Comparison of ENCODE assay signal across 8 cellular contexts in the genomic region with DNA sequence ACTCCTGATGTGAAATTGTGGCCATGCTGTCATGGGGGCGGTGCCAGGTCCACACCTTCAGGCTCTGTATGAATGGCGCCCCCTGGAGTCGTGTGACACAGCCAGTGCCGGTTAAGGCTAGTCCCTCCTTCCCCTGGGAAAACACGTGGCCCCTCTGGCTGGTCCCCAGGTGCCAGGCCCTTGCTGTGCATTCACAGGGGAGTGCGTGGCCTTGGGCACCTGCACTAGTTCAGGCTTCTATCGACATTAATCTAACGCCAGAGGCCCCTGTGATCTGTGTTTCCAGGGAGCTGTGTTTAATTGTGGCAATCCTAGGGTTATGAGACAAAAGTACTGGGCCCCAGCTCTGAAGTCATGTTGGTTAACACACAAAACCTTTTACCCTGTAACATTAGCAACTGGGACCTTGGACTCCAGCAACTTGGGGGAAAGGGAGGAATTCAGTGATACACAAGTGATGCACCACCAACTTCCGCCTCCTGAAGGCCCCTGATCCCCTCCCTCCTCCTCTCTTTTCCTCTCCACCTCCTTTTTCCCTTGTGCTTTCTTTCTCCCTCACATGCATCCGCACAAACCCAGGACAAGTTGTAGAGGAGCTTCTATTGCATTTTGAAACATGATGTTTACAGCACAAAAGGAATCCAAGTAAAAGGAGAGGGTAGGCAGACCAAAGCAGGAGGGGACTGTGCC.
DNase-seq lines count a peak whose midpoint lies in the region; ATAC-seq, FAIRE-seq and TF ChIP-seq lines count a peak whose summit lies in the region.

No MANE protein-coding gene starts in this region.

- peaks cover 64% of the 10 kb centered on the region for H3K36me3 Mint-ChIP-seq in CD8-positive, alpha-beta T cell
- peaks cover 64% of the 10 kb centered on the region for H3K36me3 Mint-ChIP-seq in activated T-helper 17 cell treated with anti-CD3 and anti-CD28 coated beads, Interleukin-2, amount 50 U/mL, for 72 hours (ENCODE audit: low read depth)

- H3K9me2 ChIP-seq in MM.1S (replicated peaks; ENCODE audit: insufficient read depth, low read length), result no peaks in the 10 kb centered on the region

- no peak overlapping the region for H2BK5ac ChIP-seq in trophoblast cell (ENCODE audit: low read depth, low read length, poor library complexity)

- no peaks in the 10 kb centered on the region for H3K9me3 Mint-ChIP-seq in CD8-positive, alpha-beta T cell
- H3K9me3 Mint-ChIP-seq in activated T-helper 17 cell treated with anti-CD3 and anti-CD28 coated beads, Interleukin-2, amount 50 U/mL, for 72 hours, result no peaks in the 10 kb centered on the region

- no peak overlapping the region for H4K12ac ChIP-seq in trophoblast cell (ENCODE audit: low read depth, low read length)

- H3K27ac Mint-ChIP-seq in CD8-positive, alpha-beta T cell, result peak overlapping the region; percentile 55
- no peak overlapping the region for H3K27ac Mint-ChIP-seq in activated T-helper 17 cell treated with anti-CD3 and anti-CD28 coated beads, Interleukin-2, amount 50 U/mL, for 72 hours

- TF ChIP-seq POLR2A in gastroesophageal sphincter (IDR thresholded peaks at IDR 0.05), result no peak

- no peak overlapping the region for H2AK5ac ChIP-seq in trophoblast cell (ENCODE audit: low read length)

- no peak for TF ChIP-seq EP300 in gastroesophageal sphincter (IDR thresholded peaks at IDR 0.05)

- H4K91ac ChIP-seq in trophoblast cell (ENCODE audit: low read depth, low read length), result no peak overlapping the region

- no peak overlapping the region for H3K9ac ChIP-seq in MM.1S (ENCODE audit: low read length)
- no peak overlapping the region for H3K9ac ChIP-seq in trophoblast cell (ENCODE audit: low read length)

- no peak overlapping the region for H2BK120ac ChIP-seq in trophoblast cell (ENCODE audit: insufficient read depth, low read length, poor library complexity)

- ATAC-seq in CD8-positive, alpha-beta T cell, result peak; percentile 69
- ATAC-seq in GM21423 (IDR thresholded peaks at IDR 0.05; ENCODE audit: unreplicated experiment), result peak; percentile 44
- ATAC-seq in RWPE2 (ENCODE audit: low read depth), result peak; percentile 32; the same call in 2 of the 3 replicates
- ATAC-seq in activated T-helper 17 cell treated with anti-CD3 and anti-CD28 coated beads, Interleukin-2, amount 50 U/mL, for 72 hours (replicated peaks), result peak; percentile 87
- ATAC-seq in gastroesophageal sphincter, result peak; percentile 75

- intact Hi-C loops in CD8-positive, alpha-beta T cell (cut with DNase I, micrococcal nuclease), result loop anchor here in 1 of 2 experiments (1.0 kb wide), 2 partner anchors 515 to 562 kb away; no protein-coding TSS in a partner anchor

- H3K23ac ChIP-seq in trophoblast cell (ENCODE audit: low read length), result no peak overlapping the region

- FAIRE-seq in urothelium cell line (lab: Jason Lieb, UNC), result no peak

- no peak overlapping the region for H3K14ac ChIP-seq in trophoblast cell (ENCODE audit: low read length)

- no peak overlapping the region for H4K8ac ChIP-seq in trophoblast cell (ENCODE audit: low read depth, low read length)

- TF ChIP-seq CTCF in CD8-positive, alpha-beta T cell (IDR thresholded peaks at IDR 0.05), result peak; percentile 47
- TF ChIP-seq CTCF in MM.1S (IDR thresholded peaks at IDR 0.05; ENCODE audit: low read length), result peak; percentile 68
- peak; percentile 75 for TF ChIP-seq CTCF in RWPE2 (IDR thresholded peaks at IDR 0.05; ENCODE audit: poor library complexity, severe bottlenecking)
- peak in 3 of 4 experiments; percentile 62 to 75 (median 64) for TF ChIP-seq CTCF in gastroesophageal sphincter (IDR thresholded peaks at IDR 0.05)

- H3K27me3 Mint-ChIP-seq in CD8-positive, alpha-beta T cell (ENCODE audit: low read depth), result no peaks in the 10 kb centered on the region
- no peaks in the 10 kb centered on the region for H3K27me3 Mint-ChIP-seq in activated T-helper 17 cell treated with anti-CD3 and anti-CD28 coated beads, Interleukin-2, amount 50 U/mL, for 72 hours

- no peaks in the 10 kb centered on the region for H3K9me3 ChIP-seq in CD8-positive, alpha-beta T cell (ENCODE audit: low read length)
- H3K9me3 ChIP-seq in MM.1S (replicated peaks; ENCODE audit: insufficient read depth, low read length) (no peaks in the 10 kb centered on the region), RWPE2 (ENCODE audit: severe bottlenecking) (no peaks in the 10 kb centered on the region), gastroesophageal sphincter (no peaks in the 10 kb centered on the region), trophoblast cell (ENCODE audit: insufficient read depth, low read depth, low read length) (no peaks in the 10 kb centered on the region)

- H4K20me1 ChIP-seq in MM.1S (ENCODE audit: insufficient read depth, low read length), result no peaks in the 10 kb centered on the region

- H3K27me3 ChIP-seq in CD8-positive, alpha-beta T cell (ENCODE audit: insufficient read depth, low read length), result no peaks in the 10 kb centered on the region
- no peaks in the 10 kb centered on the region for H3K27me3 ChIP-seq in MM.1S (replicated peaks; ENCODE audit: insufficient read depth, low read length)
- no peaks in the 10 kb centered on the region for H3K27me3 ChIP-seq in RWPE2 (ENCODE audit: insufficient read depth, poor library complexity, severe bottlenecking)
- no peaks in the 10 kb centered on the region for H3K27me3 ChIP-seq in gastroesophageal sphincter
- no peaks in the 10 kb centered on the region for H3K27me3 ChIP-seq in trophoblast cell (ENCODE audit: insufficient read depth, low read length)

- H3K79me1 ChIP-seq in trophoblast cell (ENCODE audit: low read length), result no peaks in the 10 kb centered on the region

- H3K27ac ChIP-seq in CD8-positive, alpha-beta T cell (ENCODE audit: low read depth, low read length), result no peak overlapping the region
- H3K27ac ChIP-seq in MM.1S (ENCODE audit: low read length), result no peak overlapping the region
- no peak overlapping the region for H3K27ac ChIP-seq in RWPE2 (ENCODE audit: poor library complexity, severe bottlenecking)
- peak overlapping the region in 1 of 4 donors; percentile 45 for H3K27ac ChIP-seq in gastroesophageal sphincter
- no peak overlapping the region for H3K27ac ChIP-seq in trophoblast cell (ENCODE audit: low read depth, low read length)

- no peak overlapping the region for H3K4me3 Mint-ChIP-seq in CD8-positive, alpha-beta T cell
- H3K4me3 Mint-ChIP-seq in activated T-helper 17 cell treated with anti-CD3 and anti-CD28 coated beads, Interleukin-2, amount 50 U/mL, for 72 hours, result no peak overlapping the region

- H2BK12ac ChIP-seq in trophoblast cell (ENCODE audit: low read length), result no peak overlapping the region

- peak; percentile 17 to 80 (median 73) for DNase-seq in CD8-positive, alpha-beta T cell
- peak; percentile 65 for DNase-seq in MM.1S
- peak; percentile 78 for DNase-seq in RWPE2 (ENCODE audit: low spot score)
- peak; percentile 57 to 75 for DNase-seq in trophoblast cell
- DNase-seq in urothelium cell line (ENCODE audit: low spot score), result peak; percentile 77

- no peaks in the 10 kb centered on the region for H3K4me1 ChIP-seq in CD8-positive, alpha-beta T cell (ENCODE audit: insufficient read depth, low read length)
- peaks cover 35% of the 10 kb centered on the region for H3K4me1 ChIP-seq in MM.1S (ENCODE audit: low read length)
- H3K4me1 ChIP-seq in RWPE2 (ENCODE audit: insufficient read depth, poor library complexity, severe bottlenecking), result peaks cover 28% of the 10 kb centered on the region
- peaks cover 0 to 36% (median 5%) of the 10 kb centered on the region in 3 donors for H3K4me1 ChIP-seq in gastroesophageal sphincter
- H3K4me1 ChIP-seq in trophoblast cell (ENCODE audit: control insufficient read depth in 1 of 2, insufficient read depth in 2 of 2, low read length in 2 of 2), result peaks cover 0 to 3% of the 10 kb centered on the region in 2 experiments

- H3K4ac ChIP-seq in trophoblast cell (ENCODE audit: low read depth, low read length), result no peak overlapping the region

- no peak overlapping the region for H3K4me3 ChIP-seq in CD8-positive, alpha-beta T cell (ENCODE audit: low read depth, low read length)
- H3K4me3 ChIP-seq in MM.1S (ENCODE audit: low read length) (no peak overlapping the region), RWPE2 (ENCODE audit: severe bottlenecking) (no peak overlapping the region), gastroesophageal sphincter (no peak overlapping the region), trophoblast cell (ENCODE audit: low read depth, low read length) (no peak overlapping the region)

- H3K4me2 ChIP-seq in MM.1S (ENCODE audit: low read depth, low read length), result no peak overlapping the region
- no peak overlapping the region for H3K4me2 ChIP-seq in trophoblast cell (ENCODE audit: low read length)

- H3F3A ChIP-seq in MM.1S (ENCODE audit: insufficient read depth, low read length), result peaks cover 20% of the 10 kb centered on the region; the same call in 1 of the 2 replicates

- 44 to 80% methylated on average over 1 to 6 of the region's 10 CpGs for WGBS in gastroesophageal sphincter (ENCODE audit: low coverage in 1 of 2), 2 donors
- no CpG with 5 or more reads among the region's 10 CpGs for WGBS in trophoblast cell (ENCODE audit: extremely low coverage, insufficient coverage, insufficient read length)

- no peak overlapping the region for H3K18ac ChIP-seq in trophoblast cell (ENCODE audit: low read length)

- H2AFZ ChIP-seq in MM.1S (ENCODE audit: low read length) (no peak overlapping the region), trophoblast cell (ENCODE audit: insufficient read depth, low read length, poor library complexity) (no peak overlapping the region)

- POLR2A ChIA-PET in CD8-positive, alpha-beta T cell (lab: Charles Lee), result no interaction called here

- H3K36me3 ChIP-seq in CD8-positive, alpha-beta T cell (ENCODE audit: insufficient read depth, low read length), result peaks cover 22% of the 10 kb centered on the region
- H3K36me3 ChIP-seq in MM.1S (replicated peaks; ENCODE audit: insufficient read depth, low read length) (no peaks in the 10 kb centered on the region), RWPE2 (ENCODE audit: low read depth) (peaks cover 56% of the 10 kb centered on the region), gastroesophageal sphincter (peaks cover 0 to 50% of the 10 kb centered on the region in 2 donors), trophoblast cell (ENCODE audit: control insufficient read depth in 1 of 2, insufficient read depth in 2 of 2, low read length in 2 of 2) (peaks cover 23 to 36% of the 10 kb centered on the region in 2 experiments)

- CTCF ChIA-PET in CD8-positive, alpha-beta T cell (lab: Charles Lee), result interaction anchor here (0.6 to 1.6 kb wide), 15 partner anchors 10 to 569 kb away, joined by 3 to 8 read pairs (median 3); no protein-coding TSS in a partner anchor

- H3K79me2 ChIP-seq in MM.1S (ENCODE audit: low read length) (no peaks in the 10 kb centered on the region), trophoblast cell (ENCODE audit: control insufficient read depth, insufficient read depth, low read length, poor library complexity) (no peaks in the 10 kb centered on the region)

- H3K4me1 Mint-ChIP-seq in CD8-positive, alpha-beta T cell (ENCODE audit: low read depth), result peaks cover 15% of the 10 kb centered on the region
- peaks cover 21% of the 10 kb centered on the region for H3K4me1 Mint-ChIP-seq in activated T-helper 17 cell treated with anti-CD3 and anti-CD28 coated beads, Interleukin-2, amount 50 U/mL, for 72 hours

Comparison
In these comparisons a context has a peak if more than half of its experiments do, and no peak if none do; other contexts are left out.
1. ATAC-seq: peak in every context shown above with its lines; median percentile 87 in activated T-helper 17 cell treated with anti-CD3 and anti-CD28 coated beads, Interleukin-2, amount 50 U/mL, for 72 hours; 75 in gastroesophageal sphincter; 69 in CD8-positive, alpha-beta T cell; 44 in GM21423; 32 in RWPE2.